Comparison of ENCODE assay signal across 1 cellular context in the genomic region with DNA sequence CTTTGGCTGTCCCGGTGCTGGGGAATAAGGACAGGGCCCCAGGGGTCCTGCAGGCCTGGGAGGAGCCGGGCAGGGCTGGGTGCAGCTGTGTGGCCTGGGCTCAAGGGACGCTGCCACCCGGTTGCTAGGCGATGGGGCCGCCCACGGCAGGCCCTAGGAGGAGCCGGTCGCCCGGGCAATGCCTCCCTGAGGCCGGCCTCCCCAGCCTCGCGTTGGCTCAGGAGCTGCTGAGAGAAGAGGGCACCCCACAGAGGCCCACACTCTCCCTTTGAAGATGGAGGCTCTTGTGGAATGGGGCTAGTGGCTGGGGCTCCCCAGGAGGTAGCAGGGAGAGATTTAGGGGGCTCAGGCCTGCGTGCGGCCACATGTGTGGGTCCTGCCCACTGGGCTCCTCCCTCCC.
TF ChIP-seq lines count a peak whose summit lies in the region.

Gene CIBAR2 (minus strand): TSS at position 109 of the 400 bp plus-strand sequence. CDS start 120 bp downstream, outside the sequence.

TF ChIP-seq in HEK293, 187 proteins besides CTCF, POLR2A, EP300 and RAD21 (continued from another document):
- TF ChIP-seq MEIS1 (CRISPR knock-in tag; IDR thresholded peaks at IDR 0.05; ENCODE audit: borderline replicate concordance) (no peak), REPIN1 (tag by site-specific recombination; IDR thresholded peaks at IDR 0.05; ENCODE audit: low read depth) (no peak), ZNF391 (tag by site-specific recombination; IDR thresholded peaks at IDR 0.05; ENCODE audit: borderline replicate concordance, low read depth) (no peak), EGR2 (tag by site-specific recombination; IDR thresholded peaks at IDR 0.05; ENCODE audit: low read depth) (peak; percentile 30; the same call in 1 of the 2 replicates), SP7 (tag by site-specific recombination; IDR thresholded peaks at IDR 0.05) (0 out of 2 replicates have a peak, but pooled peaks have one; percentile 22), KLF1 (tag by site-specific recombination; IDR thresholded peaks at IDR 0.05) (no peak), INSM2 (tag by site-specific recombination; IDR thresholded peaks at IDR 0.05) (no peak), ZNF335 (tag by site-specific recombination; conservative IDR thresholded peaks at IDR 0.05) (peak; percentile 99), ZNF610 (tag by site-specific recombination; IDR thresholded peaks at IDR 0.05; ENCODE audit: borderline replicate concordance) (no peak), KLF8 (tag by site-specific recombination; IDR thresholded peaks at IDR 0.05) (no peak)
- TF ChIP-seq, protein P1, sequence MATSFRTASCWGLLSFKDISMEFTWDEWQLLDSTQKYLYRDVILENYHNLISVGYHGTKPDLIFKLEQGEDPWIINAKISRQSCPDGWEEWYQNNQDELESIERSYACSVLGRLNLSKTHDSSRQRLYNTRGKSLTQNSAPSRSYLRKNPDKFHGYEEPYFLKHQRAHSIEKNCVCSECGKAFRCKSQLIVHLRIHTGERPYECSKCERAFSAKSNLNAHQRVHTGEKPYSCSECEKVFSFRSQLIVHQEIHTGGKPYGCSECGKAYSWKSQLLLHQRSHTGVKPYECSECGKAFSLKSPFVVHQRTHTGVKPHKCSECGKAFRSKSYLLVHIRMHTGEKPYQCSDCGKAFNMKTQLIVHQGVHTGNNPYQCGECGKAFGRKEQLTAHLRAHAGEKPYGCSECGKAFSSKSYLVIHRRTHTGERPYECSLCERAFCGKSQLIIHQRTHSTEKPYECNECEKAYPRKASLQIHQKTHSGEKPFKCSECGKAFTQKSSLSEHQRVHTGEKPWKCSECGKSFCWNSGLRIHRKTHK (tag by site-specific recombination; IDR thresholded peaks at IDR 0.05): no peak
